20 cellular contexts compared by ENCODE assay signal in genomic region chr10:132590094-132590751, GRCh38. TPM values are rescaled to one million over a fixed set of nuclear protein-coding genes. Genes with fewer than 3 reads are reported as not detected.
DNase-seq lines count a peak whose midpoint lies in the region; ATAC-seq and TF ChIP-seq lines count a peak whose summit lies in the region.
"Had no signal": no experiment of that assay in that cellular context is flagged by ENCODE, and none has a peak within 500 bp of the region (broad histone marks: within the 10 kb centered on the region; RNA-seq: fewer than 3 reads in every experiment).

No MANE protein-coding gene starts in this region.

- TF ChIP-seq CTCF in CD14-positive monocyte (IDR thresholded peaks at IDR 0.05): no peak
- no peak for TF ChIP-seq CTCF in hepatocyte (IDR thresholded peaks at IDR 0.05; ENCODE audit: poor library complexity)
- TF ChIP-seq CTCF in lower lobe of right lung (IDR thresholded peaks at IDR 0.05): no peak

- H3K9me3 ChIP-seq in T-helper 17 cell (ENCODE audit: control insufficient read depth, low read length, poor library complexity, severe bottlenecking) (no peaks in the 10 kb centered on the region), hepatocyte (ENCODE audit: low read depth) (no peaks in the 10 kb centered on the region), skeletal muscle tissue (ENCODE audit: control insufficient read depth in 3 of 3, low read length in 3 of 3) (no peaks in the 10 kb centered on the region), lower lobe of right lung (no peaks in the 10 kb centered on the region)
- H3K9me3 ChIP-seq: BE2C, ovary, SK-N-SH had no signal

- ATAC-seq in T-helper 17 cell (no peak), lower lobe of right lung (no peak)
- ATAC-seq: activated naive CD4-positive, alpha-beta T cell treated with anti-CD3 and anti-CD28 coated beads, Interleukin-2, amount 50 U/mL, for 72 hours had no signal

- H4K5ac ChIP-seq in mesendoderm (ENCODE audit: low read length): no peak overlapping the region

- H3K4me3 ChIP-seq in hepatocyte (no peak overlapping the region), skeletal muscle tissue (ENCODE audit: low read length in 3 of 3) (no peak overlapping the region), mesendoderm (ENCODE audit: low read length) (no peak overlapping the region), lower lobe of right lung (no peak overlapping the region)
- H3K4me3 ChIP-seq: GM23248, ovary had no signal

- no peak overlapping the region for H2BK15ac ChIP-seq in mesendoderm (replicated peaks; ENCODE audit: low read depth)

- H4K8ac ChIP-seq in mesendoderm (ENCODE audit: low read depth, low read length): no peak overlapping the region

- H3K27ac Mint-ChIP-seq in CD14-positive monocyte: peak overlapping the region in 6 of 7 donors; percentile 38 to 99 (median 86)
- peak overlapping the region; percentile 14 for H3K27ac Mint-ChIP-seq in T-helper 17 cell
- H3K27ac Mint-ChIP-seq: activated CD4-positive, alpha-beta T cell treated with anti-CD3 and anti-CD28 coated beads, Interleukin-2, amount 10 ng/mL, durations not matched to agents 7 days and 5 days; activated naive CD4-positive, alpha-beta T cell treated with anti-CD3 and anti-CD28 coated beads, Interleukin-2, amount 50 U/mL, for 72 hours had no signal

- H3K9me2 ChIP-seq in hepatocyte (replicated peaks; ENCODE audit: insufficient read depth): no peaks in the 10 kb centered on the region
- H3K9me2 ChIP-seq: SK-N-SH had no signal

- no peaks in the 10 kb centered on the region for H3K36me3 ChIP-seq in hepatocyte (replicated peaks; ENCODE audit: insufficient read depth, low read depth)
- peaks cover 0 to 2% (median 0%) of the 10 kb centered on the region in 3 donors for H3K36me3 ChIP-seq in skeletal muscle tissue (ENCODE audit: control insufficient read depth in 3 of 3, insufficient read depth in 3 of 3, low read length in 3 of 3)
- no peaks in the 10 kb centered on the region for H3K36me3 ChIP-seq in mesendoderm (ENCODE audit: control insufficient read depth, insufficient read depth, low read length)
- H3K36me3 ChIP-seq in lower lobe of right lung: no peaks in the 10 kb centered on the region
- H3K36me3 ChIP-seq: BE2C, ovary had no signal

- no peak overlapping the region for H2AK5ac ChIP-seq in mesendoderm (ENCODE audit: low read length)

- no peak overlapping the region for H2BK120ac ChIP-seq in mesendoderm (ENCODE audit: low read depth, low read length)

- H4K20me1 ChIP-seq in hepatocyte (ENCODE audit: insufficient read depth, poor library complexity, severe bottlenecking): peaks cover 8% of the 10 kb centered on the region

- H3K36me3 Mint-ChIP-seq in CD14-positive monocyte (peaks cover 30 to 37% of the 10 kb centered on the region in 2 donors), T-helper 17 cell (ENCODE audit: low read depth) (no peaks in the 10 kb centered on the region)
- H3K36me3 Mint-ChIP-seq: activated naive CD4-positive, alpha-beta T cell treated with anti-CD3 and anti-CD28 coated beads, Interleukin-2, amount 50 U/mL, for 72 hours had no signal

- no peak overlapping the region for H3K18ac ChIP-seq in mesendoderm (ENCODE audit: low read length)

- H3K79me2 ChIP-seq in hepatocyte (peaks cover 96% of the 10 kb centered on the region), mesendoderm (ENCODE audit: control insufficient read depth, insufficient read depth, low read length) (no peaks in the 10 kb centered on the region)

- H3K9ac ChIP-seq in skeletal muscle tissue (ENCODE audit: low read depth in 1 of 3, low read length in 3 of 3) (no peak overlapping the region), mesendoderm (ENCODE audit: low read length) (no peak overlapping the region)
- H3K9ac ChIP-seq: GM23248, SK-N-SH had no signal

- H3K27ac ChIP-seq in hepatocyte: peak overlapping the region; percentile 88
- H3K27ac ChIP-seq in skeletal muscle tissue (ENCODE audit: low read depth, low read length): peak overlapping the region; percentile 82
- no peak overlapping the region for H3K27ac ChIP-seq in mesendoderm (ENCODE audit: low read depth, low read length)
- H3K27ac ChIP-seq in lower lobe of right lung: no peak overlapping the region
- H3K27ac ChIP-seq: GM23248, ovary had no signal

- 99% methylated on average over 33 of the region's 33 CpGs for WGBS in hepatocyte (ENCODE audit: low lambda C conversion rate, missing lambda C conversion rate)
- WGBS in mesendoderm (ENCODE audit: extremely low coverage, insufficient coverage, low lambda C conversion rate): no CpG with 5 or more reads among the region's 33 CpGs

- DNase-seq in CD14-positive monocyte (ENCODE audit: low spot score) (no peak), T-helper 17 cell (no peak), hepatocyte (ENCODE audit: low spot score) (no peak), SHP77 treated with DMSO at 0.1 percent for 48 hours (lab: John Stamatoyannopoulos, UW) (no peak), mesendoderm (no peak), lower lobe of right lung (no peak)
- DNase-seq: activated CD4-positive, alpha-beta T cell treated with anti-CD3 and anti-CD28 coated beads, Interleukin-2, amount 10 ng/mL, durations not matched to agents 7 days and 5 days; activated T-cell treated with anti-CD3 and anti-CD28 coated beads for 4 hours; BE2C; effector CD8-positive, alpha-beta T cell; GM23248; hippocampal formation; kidney; MV-4-11; NCI-H2029 treated with DMSO at 0.1 percent for 48 hours; NCI-H526 treated with DMSO at 0.1 percent for 48 hours; ovary; SK-N-SH had no signal

- peaks cover 94% of the 10 kb centered on the region for H3K4me1 Mint-ChIP-seq in CD14-positive monocyte
- peaks cover 40% of the 10 kb centered on the region for H3K4me1 Mint-ChIP-seq in T-helper 17 cell

- no peak overlapping the region for H2BK5ac ChIP-seq in mesendoderm (ENCODE audit: low read length)

- no peak overlapping the region for H3K23ac ChIP-seq in mesendoderm (ENCODE audit: low read length)

- H2AFZ ChIP-seq in hepatocyte: no peak overlapping the region
- H2AFZ ChIP-seq: GM23248 had no signal

- intact Hi-C loops in CD14-positive monocyte (cut with micrococcal nuclease): no loop called here
- intact Hi-C loops in lower lobe of right lung (cut with DNase I): no loop called here

- peak overlapping the region in 1 of 2 donors; percentile 68 for H3K4me3 Mint-ChIP-seq in CD14-positive monocyte
- H3K4me3 Mint-ChIP-seq in T-helper 17 cell: no peak overlapping the region
- H3K4me3 Mint-ChIP-seq: activated CD4-positive, alpha-beta T cell treated with anti-CD3 and anti-CD28 coated beads, Interleukin-2, amount 10 ng/mL, durations not matched to agents 7 days and 5 days had no signal

- H3K4me2 ChIP-seq in hepatocyte: no peak overlapping the region
- H3K4me2 ChIP-seq in mesendoderm (ENCODE audit: low read length): no peak overlapping the region
- H3K4me2 ChIP-seq: SK-N-SH had no signal

- H3K79me1 ChIP-seq in mesendoderm (ENCODE audit: low read length): peaks cover 5% of the 10 kb centered on the region

- no peak overlapping the region for H3K4ac ChIP-seq in mesendoderm (ENCODE audit: low read depth, low read length)

- peaks cover 0 to 6% (median 1%) of the 10 kb centered on the region in 7 donors for H3K9me3 Mint-ChIP-seq in CD14-positive monocyte
- H3K9me3 Mint-ChIP-seq: activated naive CD4-positive, alpha-beta T cell treated with anti-CD3 and anti-CD28 coated beads, Interleukin-2, amount 50 U/mL, for 72 hours had no signal

- H3K4me1 ChIP-seq in hepatocyte (ENCODE audit: insufficient read depth): peaks cover 24% of the 10 kb centered on the region
- peaks cover 59 to 80% (median 74%) of the 10 kb centered on the region in 3 donors for H3K4me1 ChIP-seq in skeletal muscle tissue (ENCODE audit: control insufficient read depth in 3 of 3, insufficient read depth in 3 of 3, low read length in 3 of 3)
- no peaks in the 10 kb centered on the region for H3K4me1 ChIP-seq in mesendoderm (ENCODE audit: control insufficient read depth, low read depth, low read length)
- H3K4me1 ChIP-seq in lower lobe of right lung: peaks cover 94% of the 10 kb centered on the region
- H3K4me1 ChIP-seq: BE2C had no signal

- H3K56ac ChIP-seq in mesendoderm (ENCODE audit: low read length): no peak overlapping the region

- H3K27me3 ChIP-seq in hepatocyte (no peaks in the 10 kb centered on the region), skeletal muscle tissue (ENCODE audit: control insufficient read depth in 3 of 3, insufficient read depth in 3 of 3, low read length in 3 of 3) (no peaks in the 10 kb centered on the region), mesendoderm (ENCODE audit: insufficient read depth, low read length, poor library complexity) (no peaks in the 10 kb centered on the region), lower lobe of right lung (ENCODE audit: low read depth) (no peaks in the 10 kb centered on the region)
- H3K27me3 ChIP-seq: BE2C, ovary had no signal

- H3K27me3 Mint-ChIP-seq in CD14-positive monocyte (ENCODE audit: low read depth in 3 of 3) (peaks cover 2 to 24% (median 8%) of the 10 kb centered on the region in 3 donors), T-helper 17 cell (no peaks in the 10 kb centered on the region)
- H3K27me3 Mint-ChIP-seq: activated CD4-positive, alpha-beta T cell treated with anti-CD3 and anti-CD28 coated beads, Interleukin-2, amount 10 ng/mL, durations not matched to agents 7 days and 5 days had no signal

RNA-seq across cellular contexts. Expression of gene INPP5A, which starts 52.6 kb away (rescaled TPM):
- polyA plus RNA-seq in CD14-positive monocyte (1 to 10 TPM in 1 of 2 donors, under 1 TPM in 1; 0.87 to 2.9 TPM), hepatocyte (35.1 and 41.2 TPM in 2 replicates)
- total RNA-seq in T-helper 17 cell (10 to 100 TPM; 17.6 to 24.7 TPM), hepatocyte (53.6 and 55.8 TPM in 2 replicates), skeletal muscle tissue (50.6 TPM), lower lobe of right lung (34.1 TPM)
- polyA plus RNA-seq in mesendoderm (2013, experiment 1 of 2): 17.5 TPM
- polyA plus RNA-seq in mesendoderm (2013, experiment 2 of 2): 18.1 TPM

Comparison
In these comparisons a context has a peak if more than half of its experiments do, and no peak if none do; other contexts are left out.
1. H3K27ac ChIP-seq: peak in hepatocyte (single experiment) and skeletal muscle tissue (single experiment); none in mesendoderm (single experiment) and lower lobe of right lung (single experiment).